8 cellular contexts compared by ENCODE assay signal in genomic region chr13:99199541-99200432, GRCh38. TPM values are rescaled to one million over a fixed set of nuclear protein-coding genes. Genes with fewer than 3 reads are reported as not detected.
DNase-seq lines count a peak whose midpoint lies in the region; ATAC-seq, FAIRE-seq and TF ChIP-seq lines count a peak whose summit lies in the region.

No MANE protein-coding gene starts in this region.

- peak overlapping the region; percentile 96 to 99 (median 99) for H3K27ac ChIP-seq in esophagus squamous epithelium
- H3K27ac ChIP-seq in ovary = peak overlapping the region; percentile 96 to 99

- H3K4me1 ChIP-seq in esophagus squamous epithelium (peaks cover 22 to 75% (median 33%) of the 10 kb centered on the region in 3 donors), ovary (ENCODE audit: insufficient read depth) (peaks cover 1% of the 10 kb centered on the region)

- TF ChIP-seq EP300 in ovary (IDR thresholded peaks at IDR 0.05) = no peak

- peak; percentile 6 for ATAC-seq in HG02642 (IDR thresholded peaks at IDR 0.05; ENCODE audit: poor library complexity, unreplicated experiment)

- H3K27me3 ChIP-seq in esophagus squamous epithelium (no peaks in the 10 kb centered on the region), ovary (no peaks in the 10 kb centered on the region)

- in situ Hi-C loops in SK-MEL-5 (cut with HindIII; ENCODE audit: low pct_unique_long_range_greater_than_20kb, low sequenced_read_pairs) = no loop called here

- no peak for TF ChIP-seq POLR2A in esophagus squamous epithelium (IDR thresholded peaks at IDR 0.05)
- TF ChIP-seq POLR2A in ovary (IDR thresholded peaks at IDR 0.05) = no peak

- DNase-seq in GM12865 (ENCODE audit: low read depth) = no peak
- DNase-seq in SK-MEL-5 (ENCODE audit: low read depth, low spot score) = peak; percentile 17
- DNase-seq in esophagus squamous epithelium (lab: John Stamatoyannopoulos, UW) = no peak
- DNase-seq in ovary = peak in 1 of 5 donors; percentile 54
- DNase-seq in D721Med (ENCODE audit: insufficient read length, low spot score) = no peak
- no peak for DNase-seq in NCI-H345 treated with DMSO at 0.1 percent for 48 hours (lab: John Stamatoyannopoulos, UW; ENCODE audit: unreplicated experiment)
- no peak for DNase-seq in NCI-H1048 (lab: John Stamatoyannopoulos, UW)

- 7 to 18% methylated on average over 8 to 22 of the region's 37 CpGs for WGBS in esophagus squamous epithelium, 2 donors
- 4 to 6% (median 5%) methylated on average over 34 to 37 of the region's 37 CpGs for WGBS in ovary, 3 donors

- intact Hi-C loops in esophagus squamous epithelium (cut with DNase I) (no loop called here), ovary (cut with DNase I) (no loop called here)

- H3K36me3 ChIP-seq in esophagus squamous epithelium = no peaks in the 10 kb centered on the region
- H3K36me3 ChIP-seq in ovary = no peaks in the 10 kb centered on the region

- H3K4me3 ChIP-seq in GM12865 (ENCODE audit: low read depth, low read length) (peak overlapping the region; percentile 97), esophagus squamous epithelium (peak overlapping the region; percentile 72 to 95 (median 85)), ovary (peak overlapping the region; percentile 95)

- TF ChIP-seq CTCF in GM12865 (IDR thresholded peaks at IDR 0.05; ENCODE audit: insufficient read depth, low read depth, low read length, missing control alignments) = no peak
- TF ChIP-seq CTCF in esophagus squamous epithelium (IDR thresholded peaks at IDR 0.05) = no peak
- no peak for TF ChIP-seq CTCF in ovary (IDR thresholded peaks at IDR 0.05)
- TF ChIP-seq CTCF in D721Med (IDR thresholded peaks at IDR 0.05; ENCODE audit: insufficient read depth, missing control alignments) = no peak

- no peak for FAIRE-seq in D721Med (lab: Jason Lieb, UNC)

- H3K9me3 ChIP-seq in esophagus squamous epithelium (no peaks in the 10 kb centered on the region), ovary (no peaks in the 10 kb centered on the region)

RNA-seq across cellular contexts. Expression of gene UBAC2, which starts 0.9 kb away (rescaled TPM):
- total RNA-seq in SK-MEL-5 (2014; rRNA removed; shearing (Covaris generic)) = 59.5 and 70.2 TPM in 2 replicates
- polyA plus RNA-seq in SK-MEL-5 (2015; cell fraction: cytosol; rRNA removed) = 116 and 126 TPM in 2 replicates
- 23.4 and 33.3 TPM in 2 replicates for polyA plus RNA-seq in SK-MEL-5 (2015; cell fraction: nucleus; rRNA removed)
- 10 to 100 TPM; 60.8 to 84.6 (median 75.0) TPM for total RNA-seq in esophagus squamous epithelium
- total RNA-seq in ovary = 10 to 100 TPM; 38.7 to 52.1 (median 46.8) TPM
- 10 to 100 TPM; 57.2 to 87.5 TPM for polyA plus RNA-seq in ovary

RNA-seq across cellular contexts. Expression of gene GPR18, which starts 58.4 kb away (rescaled TPM):
- 0.32 and 0.37 TPM in 2 replicates for total RNA-seq in SK-MEL-5 (2014; rRNA removed; shearing (Covaris generic))
- polyA plus RNA-seq in SK-MEL-5 (2015; cell fraction: cytosol; rRNA removed) = 0.23 and 0.89 TPM in 2 replicates
- 0.12 and 0.70 TPM in 2 replicates for polyA plus RNA-seq in SK-MEL-5 (2015; cell fraction: nucleus; rRNA removed)
- total RNA-seq in esophagus squamous epithelium (under 1 TPM in 1 of 4 donors, not detected in 3; 0.19 TPM), ovary (under 1 TPM in 1 of 7 donors, not detected in 6; 0.30 TPM)
- polyA plus RNA-seq in ovary = under 1 TPM in 1 of 2 donors, not detected in 1; 0.73 TPM
